In the genomic region with DNA sequence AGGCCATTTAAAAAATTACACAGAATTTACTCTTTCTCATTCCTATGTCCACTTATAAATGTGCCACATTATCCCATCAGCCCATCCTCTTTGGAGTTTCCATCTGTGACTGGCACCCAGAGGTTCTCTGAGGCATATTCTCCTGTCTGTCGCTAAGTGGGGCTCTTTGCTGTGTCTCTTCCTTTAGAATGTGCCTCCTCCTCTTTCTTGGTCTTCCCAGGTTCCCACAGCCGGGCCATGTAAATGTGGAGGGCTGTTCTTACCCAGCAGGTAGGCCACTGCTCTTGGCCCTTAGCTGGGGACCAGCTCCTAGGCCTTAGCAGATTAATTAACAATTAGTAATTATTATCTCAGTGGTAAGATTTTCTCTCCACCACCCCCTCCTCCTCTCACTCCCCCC, we compare ENCODE assay signal across 21 cellular contexts.
"Had no signal": no experiment of that assay in that cellular context is flagged by ENCODE, and none has a peak within 500 bp of the region (broad histone marks: within the 10 kb centered on the region; RNA-seq: fewer than 3 reads in every experiment).

No MANE protein-coding gene starts in this region.

- H3K9me3 Mint-ChIP-seq: immature natural killer cell; natural killer cell treated with Interleukin-12 subunit alpha and Interleukin-12 subunit beta and Interleukin-15 and Interleukin-18, amount 100 ng/mL, for 72 hours had no signal

- DNase-seq: effector CD8-positive, alpha-beta T cell; heart left ventricle; hippocampal formation; immature natural killer cell; left ventricle myocardium inferior; lower lobe of right lung; midbrain; ovary; small intestine; stimulated activated CD4-positive, alpha-beta T cell treated with anti-CD3 and anti-CD28 coated beads, Interleukin-12 subunit alpha, Interleukin-12 subunit beta, amount 100 ng/mL, for 4 hours; stimulated activated naive CD4-positive, alpha-beta T cell; trophoblast cell had no signal

- H3K27ac ChIP-seq: coronary artery, heart left ventricle, left ventricle myocardium inferior, lower lobe of right lung, neutrophil, ovary had no signal

- H3K36me3 Mint-ChIP-seq: immature natural killer cell; memory B cell; natural killer cell treated with Interleukin-12 subunit alpha and Interleukin-12 subunit beta and Interleukin-15 and Interleukin-18, amount 100 ng/mL, for 72 hours had no signal

- H3K4me1 Mint-ChIP-seq: immature natural killer cell, memory B cell had no signal

- H3K36me3 ChIP-seq: heart left ventricle, left ventricle myocardium inferior, lower lobe of right lung, neutrophil, ovary had no signal

- FAIRE-seq: endometrium, frontal cortex, keratinocyte, small intestine had no signal

- H3K9me3 ChIP-seq: lower lobe of right lung, neutrophil, ovary had no signal

- ATAC-seq: esophagus mucosa, heart left ventricle, lower lobe of right lung, right cardiac atrium had no signal

- H3K4me3 Mint-ChIP-seq: immature natural killer cell; memory B cell; natural killer cell treated with Interleukin-12 subunit alpha and Interleukin-12 subunit beta and Interleukin-15 and Interleukin-18, amount 100 ng/mL, for 72 hours had no signal

- H3K4me3 ChIP-seq: coronary artery, heart left ventricle, left ventricle myocardium inferior, lower lobe of right lung, ovary had no signal

- H3K4me1 ChIP-seq: heart left ventricle, left ventricle myocardium inferior, lower lobe of right lung had no signal

- H3K27me3 ChIP-seq: ovary had no signal

- H3K27ac Mint-ChIP-seq: immature natural killer cell; memory B cell; natural killer cell treated with Interleukin-12 subunit alpha and Interleukin-12 subunit beta and Interleukin-15 and Interleukin-18, amount 100 ng/mL, for 72 hours had no signal
